In genomic region chr11:73218106-73218829, GRCh38 we compare ENCODE assay signal across 2 cellular contexts.
TF ChIP-seq lines count a peak whose summit lies in the region.

Gene P2RY2 (plus strand): TSS chr11:73218281. CDS start chr11:73234160, 15,879 bp downstream.

TF ChIP-seq in HEK293, 187 proteins besides CTCF, POLR2A, EP300 and RAD21 (continued from another document and continues in another):
- TF ChIP-seq ZNF639 (tag by site-specific recombination; IDR thresholded peaks at IDR 0.05) (no peak), ZSCAN18 (tag by site-specific recombination; IDR thresholded peaks at IDR 0.05) (no peak), ZSCAN30 (tag by site-specific recombination; IDR thresholded peaks at IDR 0.05) (no peak), SP3 (tag by site-specific recombination; IDR thresholded peaks at IDR 0.05) (peak; percentile 70), BCL6B (tag by site-specific recombination; IDR thresholded peaks at IDR 0.05) (no peak), SALL2 (tag by site-specific recombination; IDR thresholded peaks at IDR 0.05; ENCODE audit: borderline replicate concordance) (no peak), ZNF148 (tag by site-specific recombination; IDR thresholded peaks at IDR 0.05; ENCODE audit: borderline replicate concordance) (no peak), ZBTB20 (tag by site-specific recombination; IDR thresholded peaks at IDR 0.05) (peak; percentile 97), ZNF596 (tag by site-specific recombination; IDR thresholded peaks at IDR 0.05) (no peak), ZNF548 (tag by site-specific recombination; IDR thresholded peaks at IDR 0.05) (no peak), ZNF843 (tag by site-specific recombination; IDR thresholded peaks at IDR 0.05) (no peak), EGR2 (tag by site-specific recombination; IDR thresholded peaks at IDR 0.05; ENCODE audit: low read depth) (no peak), SP2 (tag by site-specific recombination; IDR thresholded peaks at IDR 0.05) (peak; percentile 64), PBX3 (CRISPR knock-in tag; IDR thresholded peaks at IDR 0.05) (no peak), ZNF529 (tag by site-specific recombination; IDR thresholded peaks at IDR 0.05; ENCODE audit: insufficient replicate concordance) (no peak), OSR2 (tag by site-specific recombination; IDR thresholded peaks at IDR 0.05) (no peak), ZSCAN23 (tag by site-specific recombination; IDR thresholded peaks at IDR 0.05) (no peak), ZFP41 (tag by site-specific recombination; IDR thresholded peaks at IDR 0.05; ENCODE audit: borderline replicate concordance) (no peak), ELK4 (IDR thresholded peaks at IDR 0.05; ENCODE audit: borderline replicate concordance, low read depth, low read length) (no peak), ZNF350 (tag by site-specific recombination; IDR thresholded peaks at IDR 0.05) (no peak), ZSCAN16 (tag by site-specific recombination; IDR thresholded peaks at IDR 0.05) (no peak)

TF ChIP-seq in HepG2, 621 proteins besides CTCF, POLR2A, EP300 and RAD21 (continued from another document and continues in another):
- no peak for TF ChIP-seq THAP9 (CRISPR knock-in tag; IDR thresholded peaks at IDR 0.05; ENCODE audit: borderline replicate concordance)
- TF ChIP-seq GFI1 (CRISPR knock-in tag; IDR thresholded peaks at IDR 0.05; ENCODE audit: borderline replicate concordance), result no peak
- TF ChIP-seq ZNF232 (CRISPR knock-in tag; IDR thresholded peaks at IDR 0.05; ENCODE audit: borderline replicate concordance), result peak; percentile 48; the same call in 1 of the 2 replicates
- no peak for TF ChIP-seq NCOR1 (IDR thresholded peaks at IDR 0.05; ENCODE audit: borderline replicate concordance, low read length)
- TF ChIP-seq ASH2L (IDR thresholded peaks at IDR 0.05; ENCODE audit: insufficient read length, low read depth, low read length), result no peak
- no peak; the same call in 1 of the 2 replicates for TF ChIP-seq CSRNP1 (CRISPR knock-in tag; IDR thresholded peaks at IDR 0.05)
- TF ChIP-seq ELF3 (CRISPR knock-in tag; IDR thresholded peaks at IDR 0.05), result peak; percentile 56
- no peak for TF ChIP-seq ZZZ3 (CRISPR knock-in tag; IDR thresholded peaks at IDR 0.05; ENCODE audit: borderline replicate concordance)
- TF ChIP-seq SALL2 (CRISPR knock-in tag; IDR thresholded peaks at IDR 0.05), result peak; percentile 66; the same call in 1 of the 2 replicates
- peak; percentile 47; the same call in 1 of the 2 replicates for TF ChIP-seq ZFP37 (CRISPR knock-in tag; IDR thresholded peaks at IDR 0.05; ENCODE audit: borderline replicate concordance)
- TF ChIP-seq ZBTB25 (CRISPR knock-in tag; IDR thresholded peaks at IDR 0.05), result 0 out of 2 replicates have a peak, but pooled peaks have one; percentile 19
- TF ChIP-seq REST (IDR thresholded peaks at IDR 0.05; ENCODE audit: borderline replicate concordance in 1 of 2, low read depth in 1 of 2, low read length in 2 of 2), result no peak
- TF ChIP-seq E2F1 (CRISPR knock-in tag; IDR thresholded peaks at IDR 0.05), result 0 out of 2 replicates have a peak, but pooled peaks have one; percentile 48
- peak; percentile 59 for TF ChIP-seq PATZ1 (CRISPR knock-in tag; IDR thresholded peaks at IDR 0.05)
- TF ChIP-seq HOXA5 (CRISPR knock-in tag; IDR thresholded peaks at IDR 0.05), result peak; percentile 52; the same call in 1 of the 2 replicates
- peak; percentile 65; the same call in 1 of the 2 replicates for TF ChIP-seq ZSCAN9 (CRISPR knock-in tag; IDR thresholded peaks at IDR 0.05; ENCODE audit: borderline replicate concordance)
- no peak for TF ChIP-seq ZNF138 (CRISPR knock-in tag; IDR thresholded peaks at IDR 0.05; ENCODE audit: low read depth)
- no peak for TF ChIP-seq ATF1 (CRISPR knock-in tag; IDR thresholded peaks at IDR 0.05)
- 0 out of 2 replicates have a peak, but pooled peaks have one; percentile 54 for TF ChIP-seq AHR (CRISPR knock-in tag; IDR thresholded peaks at IDR 0.05)
- TF ChIP-seq HIVEP1 (CRISPR knock-in tag; IDR thresholded peaks at IDR 0.05), result no peak
- 0 out of 2 replicates have a peak, but pooled peaks have one; percentile 62 for TF ChIP-seq ZBTB44 (CRISPR knock-in tag; IDR thresholded peaks at IDR 0.05)
- peak; percentile 33; the same call in 1 of the 2 replicates for TF ChIP-seq ZNF614 (CRISPR knock-in tag; IDR thresholded peaks at IDR 0.05; ENCODE audit: borderline replicate concordance)
